ENCODE assay signal across 8 cellular contexts in the genomic region with DNA sequence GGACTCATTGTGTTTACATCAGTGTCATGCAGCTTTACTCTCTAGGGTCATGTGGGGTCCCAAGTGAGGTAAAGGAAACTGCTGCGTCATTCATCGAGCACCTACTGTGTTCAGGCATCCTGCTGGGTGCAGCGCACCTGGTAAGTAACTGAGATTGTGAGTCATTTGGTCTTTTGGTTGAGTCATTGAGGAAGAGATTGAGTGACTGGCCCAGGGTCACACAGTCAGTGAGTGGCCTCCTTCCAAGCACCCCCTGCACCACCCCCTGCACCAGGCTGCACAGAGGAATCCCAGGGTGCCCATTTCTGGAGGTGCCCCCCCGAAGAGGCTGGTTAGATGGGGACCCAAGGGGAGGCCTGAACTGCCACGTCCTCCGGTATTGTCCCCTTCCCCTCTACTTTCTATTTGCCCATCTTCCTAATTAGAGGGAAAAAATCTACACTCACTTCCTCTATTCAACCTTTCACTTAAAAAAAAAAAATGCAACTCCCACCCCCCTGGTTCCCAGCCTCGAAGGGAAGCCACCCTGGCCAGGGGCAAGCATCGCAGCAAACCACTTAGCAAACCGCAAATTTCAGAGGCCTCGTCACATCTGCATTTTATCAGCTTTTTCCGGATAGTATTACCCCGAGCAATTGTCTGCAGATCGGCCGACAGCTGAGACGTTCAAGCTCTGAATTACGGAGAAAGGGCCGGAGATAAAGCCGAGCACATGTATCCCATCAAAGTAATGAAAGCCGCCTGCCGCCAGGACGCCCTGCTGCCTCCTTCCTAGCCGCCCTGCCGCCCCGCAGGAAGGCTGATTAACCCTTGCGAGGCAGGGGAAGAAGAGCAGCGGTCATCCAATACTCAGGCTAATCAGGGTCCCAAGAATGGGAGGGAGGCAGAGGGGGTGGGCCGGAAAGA.
A peak's percentile ranks its signal among the peaks of the same experiment; 100 is the strongest.
DNase-seq lines count a peak whose midpoint lies in the region; ATAC-seq, FAIRE-seq and TF ChIP-seq lines count a peak whose summit lies in the region.

No MANE protein-coding gene starts in this region.

- H3K27ac ChIP-seq in neuronal stem cell (replicated peaks; ENCODE audit: low read length): no peak overlapping the region
- no peak overlapping the region for H3K27ac ChIP-seq in testis

- no peak overlapping the region for H2BK5ac ChIP-seq in neuronal stem cell (ENCODE audit: low read length)

- H3K9me3 Mint-ChIP-seq in activated naive CD8-positive, alpha-beta T cell treated with anti-CD3 and anti-CD28 coated beads, Interleukin-2, amount 50 U/mL, for 24 hours: peaks cover 9% of the 10 kb centered on the region

- H3K27me3 Mint-ChIP-seq in activated naive CD8-positive, alpha-beta T cell treated with anti-CD3 and anti-CD28 coated beads, Interleukin-2, amount 50 U/mL, for 24 hours: peaks cover 3% of the 10 kb centered on the region

- no CpG with 5 or more reads among the region's 27 CpGs for WGBS in neuronal stem cell (ENCODE audit: extremely low coverage in 2 of 2, insufficient read length in 2 of 2, insufficient replicate concordance in 1 of 2), 2 donors
- 39 to 44% methylated on average over 27 of the region's 27 CpGs for WGBS in testis, 2 donors

- peak overlapping the region; percentile 76 for H2AK5ac ChIP-seq in neuronal stem cell (ENCODE audit: low read depth, low read length)

- TF ChIP-seq POLR2A in GM12891 (IDR thresholded peaks at IDR 0.05; ENCODE audit: low read depth, low read length): no peak
- no peak for TF ChIP-seq POLR2A in testis (IDR thresholded peaks at IDR 0.05)

- H2BK120ac ChIP-seq in neuronal stem cell (ENCODE audit: low read depth, low read length): no peak overlapping the region

- no peak overlapping the region for H2BK15ac ChIP-seq in neuronal stem cell (ENCODE audit: low read length)

- DNase-seq in GM12891 (ENCODE audit: insufficient read length, low spot score) (peak; percentile 59), neuronal stem cell (ENCODE audit: low spot score) (no peak), NCI-H2196 treated with DMSO at 0.1 percent for 48 hours (lab: John Stamatoyannopoulos, UW; ENCODE audit: unreplicated experiment) (no peak), CD1c-positive myeloid dendritic cell (ENCODE audit: extremely low spot score) (no peak), testis (no peak)
- DNase-seq in activated naive CD8-positive, alpha-beta T cell treated with anti-CD3 and anti-CD28 coated beads, Interleukin-2, amount 50 U/mL, for 24 hours: peak; percentile 46

- H3K14ac ChIP-seq in neuronal stem cell (ENCODE audit: low read length): no peak overlapping the region

- H3K9me3 ChIP-seq in neuronal stem cell (replicated peaks in 1 of 2; ENCODE audit: control insufficient read depth in 2 of 2, insufficient read depth in 1 of 2, low read depth in 1 of 2, low read length in 2 of 2) (peaks cover 0 to 6% of the 10 kb centered on the region in 2 donors), testis (no peaks in the 10 kb centered on the region)

- peaks cover 14% of the 10 kb centered on the region for H3K4me1 Mint-ChIP-seq in activated naive CD8-positive, alpha-beta T cell treated with anti-CD3 and anti-CD28 coated beads, Interleukin-2, amount 50 U/mL, for 24 hours

- H4K8ac ChIP-seq in neuronal stem cell (ENCODE audit: low read depth, low read length): no peak overlapping the region

- peak overlapping the region; percentile 75 for H2AFZ ChIP-seq in neuronal stem cell (ENCODE audit: low read length)

- H3K27me3 ChIP-seq in neuronal stem cell (ENCODE audit: control insufficient read depth in 3 of 3, insufficient read depth in 3 of 3, low read depth in 1 of 3, low read length in 3 of 3): peaks cover 0 to 17% (median 15%) of the 10 kb centered on the region in 3 experiments
- H3K27me3 ChIP-seq in testis: no peaks in the 10 kb centered on the region

- no peak overlapping the region for H3K18ac ChIP-seq in neuronal stem cell (ENCODE audit: low read length)

- peak; percentile 98 for FAIRE-seq in GM12891 (lab: Jason Lieb, UNC)

- H3K9ac ChIP-seq in neuronal stem cell (ENCODE audit: low read depth, low read length, poor library complexity): no peak overlapping the region

- intact Hi-C loops in testis (cut with DNase I; ENCODE audit: low total_unique reads): no loop called here

- H3K4me1 ChIP-seq in neuronal stem cell (ENCODE audit: control insufficient read depth in 2 of 2, insufficient read depth in 1 of 2, low read depth in 1 of 2, low read length in 2 of 2) (peaks cover 16 to 28% of the 10 kb centered on the region in 2 donors), testis (no peaks in the 10 kb centered on the region)

- TF ChIP-seq CTCF in testis (IDR thresholded peaks at IDR 0.05): no peak

- no peak overlapping the region for H3K4ac ChIP-seq in neuronal stem cell (ENCODE audit: low read length)

- peaks cover 6% of the 10 kb centered on the region for H3K36me3 Mint-ChIP-seq in activated naive CD8-positive, alpha-beta T cell treated with anti-CD3 and anti-CD28 coated beads, Interleukin-2, amount 50 U/mL, for 24 hours (ENCODE audit: low read depth)

- no peak overlapping the region for H3K23ac ChIP-seq in neuronal stem cell (ENCODE audit: low read depth, low read length, poor library complexity)

- H3K27ac Mint-ChIP-seq in activated naive CD8-positive, alpha-beta T cell treated with anti-CD3 and anti-CD28 coated beads, Interleukin-2, amount 50 U/mL, for 24 hours: peak overlapping the region; percentile 62

- H3K79me1 ChIP-seq in neuronal stem cell (ENCODE audit: low read depth, low read length): no peaks in the 10 kb centered on the region

- ATAC-seq in GM21528 (IDR thresholded peaks at IDR 0.05; ENCODE audit: low FRiP score, unreplicated experiment): peak; percentile 88
- peak; percentile 87 for ATAC-seq in HG03575 (IDR thresholded peaks at IDR 0.05; ENCODE audit: extremely low read depth, insufficient number of reproducible peaks, low FRiP score, unreplicated experiment)
- ATAC-seq in activated naive CD8-positive, alpha-beta T cell treated with anti-CD3 and anti-CD28 coated beads, Interleukin-2, amount 50 U/mL, for 24 hours: peak; percentile 97

- H3K4me3 Mint-ChIP-seq in activated naive CD8-positive, alpha-beta T cell treated with anti-CD3 and anti-CD28 coated beads, Interleukin-2, amount 50 U/mL, for 24 hours: peak overlapping the region; percentile 61

- H3K36me3 ChIP-seq in neuronal stem cell (replicated peaks in 1 of 2; ENCODE audit: control insufficient read depth in 2 of 2, insufficient read depth in 2 of 2, low read length in 2 of 2) (no peaks in the 10 kb centered on the region), testis (ENCODE audit: low read depth, missing control alignments) (no peaks in the 10 kb centered on the region)

- H4K91ac ChIP-seq in neuronal stem cell (ENCODE audit: low read depth, low read length, poor library complexity): no peak overlapping the region

- H3K4me3 ChIP-seq in neuronal stem cell (ENCODE audit: low read length in 2 of 2) (peak overlapping the region in 1 of 2 donors; percentile 11), testis (no peak overlapping the region)

- H3K4me2 ChIP-seq in neuronal stem cell (ENCODE audit: insufficient read depth, low read length, poor library complexity, severe bottlenecking): peak overlapping the region; percentile 39

- H2BK12ac ChIP-seq in neuronal stem cell (ENCODE audit: low read length): no peak overlapping the region

TF ChIP-seq in GM12891, 5 proteins besides CTCF, POLR2A, EP300 and RAD21:
- peak; percentile 66; the same call in 1 of the 2 replicates for TF ChIP-seq POU2F2 (IDR thresholded peaks at IDR 0.05; ENCODE audit: low read depth, low read length)
- peak; percentile 91 for TF ChIP-seq SPI1 (IDR thresholded peaks at IDR 0.05; ENCODE audit: low read depth, low read length)
- no peak for TF ChIP-seq PAX5 (IDR thresholded peaks at IDR 0.05; ENCODE audit: insufficient read depth, low read length, severe bottlenecking)

Comparison
In these comparisons a context has a peak if more than half of its experiments do, and no peak if none do; other contexts are left out.
1. DNase-seq: peak in GM12891 (single experiment) and activated naive CD8-positive, alpha-beta T cell treated with anti-CD3 and anti-CD28 coated beads, Interleukin-2, amount 50 U/mL, for 24 hours (single experiment); none in neuronal stem cell (single experiment), NCI-H2196 treated with DMSO at 0.1 percent for 48 hours (single experiment), CD1c-positive myeloid dendritic cell (single experiment) and testis (single experiment).
2. Peak in every context shown above with its lines, with median percentiles within 50 percentile points of each other: ATAC-seq.